ENCODE assay signal across 10 cellular contexts in the genomic region with DNA sequence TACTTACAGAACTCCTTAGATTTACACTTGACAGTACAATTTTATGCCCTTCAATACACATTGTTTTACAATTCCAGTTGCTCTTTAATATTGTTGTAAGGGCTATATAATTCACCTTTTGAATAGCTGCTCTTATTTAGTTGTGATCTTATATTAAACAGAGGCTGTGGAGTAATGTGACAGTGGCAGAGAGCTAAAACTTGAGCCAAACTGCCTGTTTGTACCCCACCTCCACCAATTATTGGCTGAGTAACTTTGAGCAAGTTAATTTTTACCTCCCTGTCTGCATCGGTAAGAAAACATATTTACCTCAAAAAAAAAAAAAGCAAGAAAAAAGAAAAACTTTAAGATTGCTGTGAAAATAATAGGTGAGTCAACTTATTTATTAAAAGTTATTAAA. TPM values are rescaled to one million over a fixed set of nuclear protein-coding genes. Genes with fewer than 3 reads are reported as not detected.
DNase-seq lines count a peak whose midpoint lies in the region; ATAC-seq and TF ChIP-seq lines count a peak whose summit lies in the region.
"Had no signal": no experiment of that assay in that cellular context is flagged by ENCODE, and none has a peak within 500 bp of the region (broad histone marks: within the 10 kb centered on the region; RNA-seq: fewer than 3 reads in every experiment).

No MANE protein-coding gene starts in this region.

- H3K9me2 ChIP-seq in GM23338 (ENCODE audit: insufficient read depth) = no peaks in the 10 kb centered on the region

- no peak for TF ChIP-seq CTCF in GM23338 (conservative IDR thresholded peaks at IDR 0.05; ENCODE audit: low read depth in 2 of 2)
- TF ChIP-seq CTCF in VCaP (conservative IDR thresholded peaks at IDR 0.05) = no peak
- TF ChIP-seq CTCF in fibroblast of pulmonary artery (IDR thresholded peaks at IDR 0.05; ENCODE audit: low read length, missing control alignments) = no peak
- TF ChIP-seq CTCF in retinal pigment epithelial cell (conservative IDR thresholded peaks at IDR 0.05; ENCODE audit: low read depth, low read length) = no peak

- H3K36me3 Mint-ChIP-seq in GM23338 (ENCODE audit: low read depth) = no peaks in the 10 kb centered on the region; the same call in 1 of the 3 replicates

- H3K4me1 ChIP-seq in GM23338 (ENCODE audit: insufficient read depth) = peaks cover 24% of the 10 kb centered on the region

- DNase-seq in GM23338 (ENCODE audit: low spot score) = no peak
- DNase-seq in fibroblast of pulmonary artery (ENCODE audit: low read depth) = no peak
- DNase-seq in retinal pigment epithelial cell (ENCODE audit: low read depth) = no peak
- no peak for DNase-seq in ACHN
- DNase-seq in ureter (ENCODE audit: low spot score) = no peak
- DNase-seq: activated CD4-positive, alpha-beta T cell treated with anti-CD3 and anti-CD28 coated beads, Interleukin-2, amount 50 U/mL, for 48 hours; foreskin melanocyte; NCI-H2081 had no signal

- ATAC-seq in GM23338 (no peak), HG03521 (IDR thresholded peaks at IDR 0.05; ENCODE audit: unreplicated experiment) (no peak)

- peaks cover 31% of the 10 kb centered on the region for H4K20me1 ChIP-seq in GM23338 (replicated peaks; ENCODE audit: insufficient read depth)

- H3K27me3 Mint-ChIP-seq in GM23338 (ENCODE audit: insufficient read depth, low read depth, poor library complexity) = no peaks in the 10 kb centered on the region

- no peaks in the 10 kb centered on the region for H3K36me3 ChIP-seq in GM23338 (ENCODE audit: insufficient read depth)

- H3K27ac Mint-ChIP-seq in GM23338 = no peak overlapping the region

- no peaks in the 10 kb centered on the region for H3F3A ChIP-seq in GM23338 (replicated peaks; ENCODE audit: low read depth)

- no peaks in the 10 kb centered on the region for H3K27me3 ChIP-seq in GM23338 (ENCODE audit: insufficient read depth)

- H2AFZ ChIP-seq in GM23338 = no peak overlapping the region

- peaks cover 27% of the 10 kb centered on the region for H3K4me1 Mint-ChIP-seq in GM23338

- in situ Hi-C loops in ACHN (cut with HindIII; ENCODE audit: low pct_ligation_motif_present, low pct_unique_long_range_greater_than_20kb, low sequenced_read_pairs) = no loop called here

- H3K4me3 Mint-ChIP-seq in GM23338 = peak overlapping the region; percentile 86

- H3K4me3 ChIP-seq in GM23338 (peak overlapping the region; percentile 91), fibroblast of pulmonary artery (replicated peaks; ENCODE audit: low read depth, low read length) (peak overlapping the region; percentile 83), retinal pigment epithelial cell (ENCODE audit: low read length) (peak overlapping the region; percentile 93)

- H3K27ac ChIP-seq in GM23338 (ENCODE audit: low read depth) (no peak overlapping the region), VCaP (0 out of 2 replicates have a peak overlapping the region, but pooled peaks have one; percentile 89)

- peaks cover 63% of the 10 kb centered on the region for H3K79me2 ChIP-seq in GM23338 (replicated peaks; ENCODE audit: insufficient read depth)

- H3K4me2 ChIP-seq in GM23338 = peak overlapping the region; percentile 95

- no peaks in the 10 kb centered on the region for H3K9me3 Mint-ChIP-seq in GM23338

TF ChIP-seq in GM23338, 12 proteins besides CTCF, POLR2A, EP300 and RAD21 (continues in another document):
- TF ChIP-seq NANOG (IDR thresholded peaks at IDR 0.05; ENCODE audit: borderline replicate concordance) = no peak
- no peak for TF ChIP-seq ZNF114 (CRISPR knock-in tag; IDR thresholded peaks at IDR 0.05)
- TF ChIP-seq, protein P1, sequence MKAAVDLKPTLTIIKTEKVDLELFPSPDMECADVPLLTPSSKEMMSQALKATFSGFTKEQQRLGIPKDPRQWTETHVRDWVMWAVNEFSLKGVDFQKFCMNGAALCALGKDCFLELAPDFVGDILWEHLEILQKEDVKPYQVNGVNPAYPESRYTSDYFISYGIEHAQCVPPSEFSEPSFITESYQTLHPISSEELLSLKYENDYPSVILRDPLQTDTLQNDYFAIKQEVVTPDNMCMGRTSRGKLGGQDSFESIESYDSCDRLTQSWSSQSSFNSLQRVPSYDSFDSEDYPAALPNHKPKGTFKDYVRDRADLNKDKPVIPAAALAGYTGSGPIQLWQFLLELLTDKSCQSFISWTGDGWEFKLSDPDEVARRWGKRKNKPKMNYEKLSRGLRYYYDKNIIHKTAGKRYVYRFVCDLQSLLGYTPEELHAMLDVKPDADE (IDR thresholded peaks at IDR 0.05) = no peak
- TF ChIP-seq EZH2phosphoT487 (IDR thresholded peaks at IDR 0.05; ENCODE audit: unreplicated experiment) = no peak
- TF ChIP-seq CREB1 (CRISPR knock-in tag; IDR thresholded peaks at IDR 0.05; ENCODE audit: low read depth) = no peak
- TF ChIP-seq, protein P2, sequence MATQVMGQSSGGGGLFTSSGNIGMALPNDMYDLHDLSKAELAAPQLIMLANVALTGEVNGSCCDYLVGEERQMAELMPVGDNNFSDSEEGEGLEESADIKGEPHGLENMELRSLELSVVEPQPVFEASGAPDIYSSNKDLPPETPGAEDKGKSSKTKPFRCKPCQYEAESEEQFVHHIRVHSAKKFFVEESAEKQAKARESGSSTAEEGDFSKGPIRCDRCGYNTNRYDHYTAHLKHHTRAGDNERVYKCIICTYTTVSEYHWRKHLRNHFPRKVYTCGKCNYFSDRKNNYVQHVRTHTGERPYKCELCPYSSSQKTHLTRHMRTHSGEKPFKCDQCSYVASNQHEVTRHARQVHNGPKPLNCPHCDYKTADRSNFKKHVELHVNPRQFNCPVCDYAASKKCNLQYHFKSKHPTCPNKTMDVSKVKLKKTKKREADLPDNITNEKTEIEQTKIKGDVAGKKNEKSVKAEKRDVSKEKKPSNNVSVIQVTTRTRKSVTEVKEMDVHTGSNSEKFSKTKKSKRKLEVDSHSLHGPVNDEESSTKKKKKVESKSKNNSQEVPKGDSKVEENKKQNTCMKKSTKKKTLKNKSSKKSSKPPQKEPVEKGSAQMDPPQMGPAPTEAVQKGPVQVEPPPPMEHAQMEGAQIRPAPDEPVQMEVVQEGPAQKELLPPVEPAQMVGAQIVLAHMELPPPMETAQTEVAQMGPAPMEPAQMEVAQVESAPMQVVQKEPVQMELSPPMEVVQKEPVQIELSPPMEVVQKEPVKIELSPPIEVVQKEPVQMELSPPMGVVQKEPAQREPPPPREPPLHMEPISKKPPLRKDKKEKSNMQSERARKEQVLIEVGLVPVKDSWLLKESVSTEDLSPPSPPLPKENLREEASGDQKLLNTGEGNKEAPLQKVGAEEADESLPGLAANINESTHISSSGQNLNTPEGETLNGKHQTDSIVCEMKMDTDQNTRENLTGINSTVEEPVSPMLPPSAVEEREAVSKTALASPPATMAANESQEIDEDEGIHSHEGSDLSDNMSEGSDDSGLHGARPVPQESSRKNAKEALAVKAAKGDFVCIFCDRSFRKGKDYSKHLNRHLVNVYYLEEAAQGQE (IDR thresholded peaks at IDR 0.05; ENCODE audit: unreplicated experiment) = no peak
- TF ChIP-seq EZH2 (IDR thresholded peaks at IDR 0.05; ENCODE audit: low read depth, unreplicated experiment) = no peak
- TF ChIP-seq JUNB (IDR thresholded peaks at IDR 0.05; ENCODE audit: unreplicated experiment) = no peak

RNA-seq across cellular contexts. Expression of a gene that starts 1.6 kb away (rescaled TPM):
- total RNA-seq in GM23338 (2014; rRNA removed; shearing (Covaris generic)) = 19.9 and 23.6 TPM in 2 replicates
- polyA plus RNA-seq in GM23338 (2016; fragmentation: Nextera tagmentation; extraction: Ambion mirVana) = 279 and 306 TPM in 2 replicates
- total RNA-seq in ureter = 146 TPM

RNA-seq across cellular contexts. Expression of a gene that starts 56.9 kb away (rescaled TPM):
- not detected in 2 replicates for total RNA-seq in GM23338 (2014; rRNA removed; shearing (Covaris generic))
- not detected in 2 replicates for polyA plus RNA-seq in GM23338 (2016; fragmentation: Nextera tagmentation; extraction: Ambion mirVana)
- not detected for total RNA-seq in ureter
